22 cellular contexts compared by ENCODE assay signal in genomic region chr3:139222100-139222657, GRCh38.
"Had no signal": no experiment of that assay in that cellular context is flagged by ENCODE, and none has a peak within 500 bp of the region (broad histone marks: within the 10 kb centered on the region; RNA-seq: fewer than 3 reads in every experiment).

No MANE protein-coding gene starts in this region.

- H3K4me1 ChIP-seq: gastrocnemius medialis, lower lobe of right lung, neural progenitor cell, prostate gland, tibial nerve, upper lobe of right lung, vagina had no signal

- H2AFZ ChIP-seq: neural progenitor cell had no signal

- FAIRE-seq: endometrium, kidney, pancreas had no signal

- H3K36me3 ChIP-seq: esophagus muscularis mucosa, gastrocnemius medialis, left ventricle myocardium inferior, lower lobe of right lung, neural progenitor cell, pancreas, prostate gland, sigmoid colon, tibial nerve, upper lobe of right lung, vagina had no signal

- H3K27me3 ChIP-seq: esophagus muscularis mucosa, gastrocnemius medialis, neural progenitor cell, pancreas, sigmoid colon, testis, tibial nerve, upper lobe of right lung, vagina had no signal

- H3K27ac ChIP-seq: esophagus muscularis mucosa, gastrocnemius medialis, left ventricle myocardium inferior, lower lobe of right lung, neural progenitor cell, pancreas, prostate gland, sigmoid colon, skin epidermis, testis, tibial nerve, upper lobe of right lung, vagina had no signal

- ATAC-seq: gastrocnemius medialis; left cardiac atrium; lower lobe of right lung; pancreas; stimulated activated naive B cell treated with anti-CD40 and anti-IgM and Interleukin-4, amounts not matched to agents 10 μg/mL and 1 μg/mL and 100 μg/mL, for 72 hours; upper lobe of right lung had no signal

- H3K9ac ChIP-seq: neural progenitor cell had no signal

- H3K4me2 ChIP-seq: neural progenitor cell had no signal

- H3K4me3 ChIP-seq: esophagus muscularis mucosa, gastrocnemius medialis, left ventricle myocardium inferior, lower lobe of right lung, neural progenitor cell, pancreas, prostate gland, sigmoid colon, skin epidermis, testis, tibial nerve, upper lobe of right lung, vagina had no signal

- DNase-seq: effector memory CD4-positive, alpha-beta T cell; gastrocnemius medialis; kidney; left cardiac atrium; left ventricle myocardium inferior; lower lobe of right lung; nucleus accumbens; pancreas; sigmoid colon; stimulated activated CD4-positive, alpha-beta T cell treated with anti-CD3 and anti-CD28 coated beads, Interleukin-2, amount 100 ng/mL, for 24 hours; stimulated activated CD4-positive, alpha-beta T cell treated with anti-CD3 and anti-CD28 coated beads, Interleukin-4, amount 100 ng/mL, for 4 hours; stimulated activated naive B cell treated with anti-CD40 and anti-IgM and Interleukin-4, amounts not matched to agents 10 μg/mL and 1 μg/mL and 100 μg/mL, for 72 hours; stimulated activated naive CD8-positive, alpha-beta T cell treated with anti-CD3 and anti-CD28 coated beads, Interleukin-15, amount 100 ng/mL, for 72 hours; testis; upper lobe of right lung had no signal

- H3K9me3 ChIP-seq: esophagus muscularis mucosa, gastrocnemius medialis, left ventricle myocardium inferior, lower lobe of right lung, pancreas, prostate gland, sigmoid colon, testis, tibial nerve, upper lobe of right lung, vagina had no signal
